19 cellular contexts compared by ENCODE assay signal in genomic region chr20:33871362-33871761, GRCh38.
A peak's percentile ranks its signal among the peaks of the same experiment; 100 is the strongest.
DNase-seq lines count a peak whose midpoint lies in the region; ATAC-seq and TF ChIP-seq lines count a peak whose summit lies in the region.
"Had no signal": no experiment of that assay in that cellular context is flagged by ENCODE, and none has a peak within 500 bp of the region (broad histone marks: within the 10 kb centered on the region; RNA-seq: fewer than 3 reads in every experiment).

No MANE protein-coding gene starts in this region.

- H3K4me3 ChIP-seq in adipocyte (ENCODE audit: low read length) (peak overlapping the region; percentile 52), fibroblast of villous mesenchyme (ENCODE audit: low read depth, low read length) (peak overlapping the region; percentile 9), rectal smooth muscle tissue (ENCODE audit: low read length) (peak overlapping the region; percentile 41)
- H3K4me3 ChIP-seq: A549, cardiac muscle cell, HAP-1 had no signal

- H3K9me3 ChIP-seq in adipocyte (ENCODE audit: control insufficient read depth, low read length) = no peaks in the 10 kb centered on the region
- H3K9me3 ChIP-seq: A549, HAP-1, vagina had no signal

- peak overlapping the region; percentile 8 for H3K27ac ChIP-seq in rectal smooth muscle tissue (ENCODE audit: low read depth, low read length)
- H3K27ac ChIP-seq: A549, cardiac muscle cell, vagina had no signal

- no peak overlapping the region for H3K4me3 Mint-ChIP-seq in stimulated activated effector memory CD8-positive, alpha-beta T cell treated with anti-CD3 and anti-CD28 coated beads, Interleukin-12 subunit alpha, Interleukin-12 subunit beta, amount 100 ng/mL, for 72 hours
- H3K4me3 Mint-ChIP-seq: activated CD4-positive, alpha-beta memory T cell treated with anti-CD3 and anti-CD28 coated beads, Interleukin-2, amount 10 ng/mL, durations not matched to agents 7 days and 5 days; activated naive CD8-positive, alpha-beta T cell treated with anti-CD3 and anti-CD28 coated beads for 36 hours had no signal

- no peaks in the 10 kb centered on the region for H3K4me1 Mint-ChIP-seq in stimulated activated effector memory CD8-positive, alpha-beta T cell treated with anti-CD3 and anti-CD28 coated beads, Interleukin-12 subunit alpha, Interleukin-12 subunit beta, amount 100 ng/mL, for 72 hours
- H3K4me1 Mint-ChIP-seq: activated CD4-positive, alpha-beta memory T cell treated with anti-CD3 and anti-CD28 coated beads, Interleukin-2, amount 10 ng/mL, durations not matched to agents 7 days and 5 days; activated naive CD8-positive, alpha-beta T cell treated with anti-CD3 and anti-CD28 coated beads for 36 hours had no signal

- peaks cover 8% of the 10 kb centered on the region for H3K4me1 ChIP-seq in adipocyte (ENCODE audit: control insufficient read depth, insufficient read depth, low read length)
- H3K4me1 ChIP-seq in rectal smooth muscle tissue (ENCODE audit: control insufficient read depth, insufficient read depth, low read length) = peaks cover 10% of the 10 kb centered on the region
- H3K4me1 ChIP-seq: A549, HAP-1 had no signal

- H3K27ac Mint-ChIP-seq in stimulated activated effector memory CD8-positive, alpha-beta T cell treated with anti-CD3 and anti-CD28 coated beads, Interleukin-12 subunit alpha, Interleukin-12 subunit beta, amount 100 ng/mL, for 72 hours = no peak overlapping the region
- H3K27ac Mint-ChIP-seq: activated CD4-positive, alpha-beta memory T cell treated with anti-CD3 and anti-CD28 coated beads, Interleukin-2, amount 10 ng/mL, durations not matched to agents 7 days and 5 days; activated naive CD8-positive, alpha-beta T cell treated with anti-CD3 and anti-CD28 coated beads for 36 hours; progenitor cell of endocrine pancreas had no signal

- no peaks in the 10 kb centered on the region for H3K36me3 Mint-ChIP-seq in stimulated activated effector memory CD8-positive, alpha-beta T cell treated with anti-CD3 and anti-CD28 coated beads, Interleukin-12 subunit alpha, Interleukin-12 subunit beta, amount 100 ng/mL, for 72 hours
- H3K36me3 Mint-ChIP-seq: activated naive CD8-positive, alpha-beta T cell treated with anti-CD3 and anti-CD28 coated beads for 36 hours had no signal

- H3K36me3 ChIP-seq in adipocyte (ENCODE audit: control insufficient read depth, insufficient read depth, low read length, severe bottlenecking) (no peaks in the 10 kb centered on the region), rectal smooth muscle tissue (ENCODE audit: control insufficient read depth, insufficient read depth, low read length) (no peaks in the 10 kb centered on the region)
- H3K36me3 ChIP-seq: cardiac muscle cell, HAP-1, vagina had no signal

- no peak for TF ChIP-seq CTCF in fibroblast of villous mesenchyme (IDR thresholded peaks at IDR 0.05; ENCODE audit: insufficient read depth, low read depth, low read length)

- DNase-seq in AG08395 (ENCODE audit: low spot score) = peak; percentile 33
- DNase-seq in adipocyte (ENCODE audit: low read depth) = peak; percentile 48
- peak; percentile 32 for DNase-seq in fibroblast of villous mesenchyme (ENCODE audit: low read depth)
- no peak for DNase-seq in NCI-H748 treated with DMSO at 0.1 percent for 48 hours (lab: John Stamatoyannopoulos, UW)
- no peak for DNase-seq in stimulated activated effector memory CD8-positive, alpha-beta T cell treated with anti-CD3 and anti-CD28 coated beads, Interleukin-12 subunit alpha, Interleukin-12 subunit beta, amount 100 ng/mL, for 72 hours (ENCODE audit: low spot score in 2 of 2)
- DNase-seq in cerebellum (ENCODE audit: low spot score) = no peak
- DNase-seq: activated CD4-positive, alpha-beta memory T cell treated with anti-CD3 and anti-CD28 coated beads, Interleukin-2, amount 10 ng/mL, durations not matched to agents 7 days and 5 days; activated naive CD8-positive, alpha-beta T cell treated with anti-CD3 and anti-CD28 coated beads for 36 hours; activated T-cell treated with anti-CD3 and anti-CD28 coated beads, Interleukin-2, amount 50 U/mL, for 48 hours; effector memory CD4-positive, alpha-beta T cell; NCI-H187 had no signal

- peak overlapping the region; percentile 25 for H3K9ac ChIP-seq in adipocyte (ENCODE audit: low read length)
- H3K9ac ChIP-seq in rectal smooth muscle tissue (ENCODE audit: low read length) = no peak overlapping the region

- peaks cover 4% of the 10 kb centered on the region for H3K27me3 ChIP-seq in adipocyte (replicated peaks; ENCODE audit: control insufficient read depth, insufficient read depth, low read length)
- no peaks in the 10 kb centered on the region for H3K27me3 ChIP-seq in rectal smooth muscle tissue (ENCODE audit: control insufficient read depth, insufficient read depth, low read length)
- H3K27me3 ChIP-seq: cardiac muscle cell, vagina had no signal

- ATAC-seq in stimulated activated effector memory CD8-positive, alpha-beta T cell treated with anti-CD3 and anti-CD28 coated beads, Interleukin-12 subunit alpha, Interleukin-12 subunit beta, amount 100 ng/mL, for 72 hours = no peak
- no peak for ATAC-seq in HG02759 (IDR thresholded peaks at IDR 0.05; ENCODE audit: unreplicated experiment)
- ATAC-seq: A549, left lobe of liver had no signal

- no peaks in the 10 kb centered on the region for H3K9me3 Mint-ChIP-seq in stimulated activated effector memory CD8-positive, alpha-beta T cell treated with anti-CD3 and anti-CD28 coated beads, Interleukin-12 subunit alpha, Interleukin-12 subunit beta, amount 100 ng/mL, for 72 hours
- H3K9me3 Mint-ChIP-seq: activated CD4-positive, alpha-beta memory T cell treated with anti-CD3 and anti-CD28 coated beads, Interleukin-2, amount 10 ng/mL, durations not matched to agents 7 days and 5 days; activated naive CD8-positive, alpha-beta T cell treated with anti-CD3 and anti-CD28 coated beads for 36 hours had no signal

Comparison
In these comparisons a context has a peak if more than half of its experiments do, and no peak if none do; other contexts are left out.
1. DNase-seq: peak in AG08395 (single experiment), adipocyte (single experiment) and fibroblast of villous mesenchyme (single experiment); none in NCI-H748 treated with DMSO at 0.1 percent for 48 hours (single experiment), stimulated activated effector memory CD8-positive, alpha-beta T cell treated with anti-CD3 and anti-CD28 coated beads, Interleukin-12 subunit alpha, Interleukin-12 subunit beta, amount 100 ng/mL, for 72 hours (0 of 2) and cerebellum (single experiment).
2. Peak in every context shown above with its lines, with median percentiles within 50 percentile points of each other: H3K4me3 ChIP-seq.